1 cellular context compared by ENCODE assay signal in genomic region chr19:7801020-7801570, GRCh38.
A peak's percentile ranks its signal among the peaks of the same experiment; 100 is the strongest.
TF ChIP-seq lines count a peak whose summit lies in the region.

No MANE protein-coding gene starts in this region.

TF ChIP-seq in K562, 482 proteins besides CTCF, POLR2A, EP300 and RAD21 (continues in another document):
- no peak for TF ChIP-seq NEUROD1 (IDR thresholded peaks at IDR 0.05; ENCODE audit: borderline replicate concordance, low read depth, low read length, partially characterized antibody)
- TF ChIP-seq SMARCA5 (IDR thresholded peaks at IDR 0.05) = no peak
- TF ChIP-seq ARID1B (IDR thresholded peaks at IDR 0.05) = peak; percentile 35; the same call in 1 of the 2 replicates
- TF ChIP-seq ZNF274 (IDR thresholded peaks at IDR 0.05; ENCODE audit: borderline replicate concordance, low read depth, low read length) = no peak
- no peak for TF ChIP-seq FOXA1 (IDR thresholded peaks at IDR 0.05; ENCODE audit: borderline replicate concordance)
- TF ChIP-seq BCLAF1 (IDR thresholded peaks at IDR 0.05; ENCODE audit: borderline replicate concordance in 1 of 2, control insufficient read depth in 1 of 2, low read depth in 2 of 2, low read length in 1 of 2) = no peak
- no peak for TF ChIP-seq FOSL1 (tag; conservative IDR thresholded peaks at IDR 0.05)
- no peak for TF ChIP-seq NONO (IDR thresholded peaks at IDR 0.05; ENCODE audit: low read depth in 2 of 2, low read length in 1 of 2)
- TF ChIP-seq MTF1 (CRISPR knock-in tag; IDR thresholded peaks at IDR 0.05; ENCODE audit: borderline replicate concordance) = no peak
- TF ChIP-seq NR1H2 (CRISPR knock-in tag; IDR thresholded peaks at IDR 0.05) = no peak
- TF ChIP-seq YY1 (IDR thresholded peaks at IDR 0.05; ENCODE audit: borderline replicate concordance in 1 of 3, control insufficient read depth in 1 of 3, extremely low read depth in 1 of 3, insufficient read depth in 3 of 3, insufficient read length in 1 of 3, insufficient replicate concordance in 2 of 3, low read depth in 1 of 3, low read length in 2 of 3) = peak in 1 of 3 experiments; percentile 9
- no peak for TF ChIP-seq BCL6 (CRISPR knock-in tag; IDR thresholded peaks at IDR 0.05)
- TF ChIP-seq ZNF589 (CRISPR knock-in tag; IDR thresholded peaks at IDR 0.05; ENCODE audit: low read depth) = no peak
- no peak for TF ChIP-seq ZNF121 (CRISPR knock-in tag; conservative IDR thresholded peaks at IDR 0.05)
- no peak for TF ChIP-seq ETS1 (conservative IDR thresholded peaks at IDR 0.05; ENCODE audit: control insufficient read depth, low read depth, low read length)
- TF ChIP-seq ZBTB12 (CRISPR knock-in tag; IDR thresholded peaks at IDR 0.05) = no peak
- TF ChIP-seq XRCC4 (IDR thresholded peaks at IDR 0.05; ENCODE audit: extremely low read depth, insufficient read depth, insufficient read length) = no peak
- TF ChIP-seq RCOR1 (IDR thresholded peaks at IDR 0.05; ENCODE audit: borderline replicate concordance in 1 of 2, low read depth in 2 of 2, low read length in 2 of 2) = 0 out of 4 replicates have a peak, but pooled peaks of 1 of the 2 experiments have one; percentile 28
- no peak for TF ChIP-seq CGGBP1 (CRISPR knock-in tag; IDR thresholded peaks at IDR 0.05)
- TF ChIP-seq BHLHE40 (IDR thresholded peaks at IDR 0.05; ENCODE audit: low read length) = peak; percentile 93
- no peak for TF ChIP-seq TOE1 (IDR thresholded peaks at IDR 0.05; ENCODE audit: borderline replicate concordance)
- TF ChIP-seq TOE1 (CRISPR knock-in tag; IDR thresholded peaks at IDR 0.05; ENCODE audit: borderline replicate concordance, low read depth) = no peak
- TF ChIP-seq ZFP91 (CRISPR knock-in tag; IDR thresholded peaks at IDR 0.05) = no peak
- TF ChIP-seq CEBPZ (IDR thresholded peaks at IDR 0.05; ENCODE audit: borderline replicate concordance, low read depth, low read length) = no peak
- TF ChIP-seq SOX6 (IDR thresholded peaks at IDR 0.05) = no peak
- TF ChIP-seq CBFA2T3 (IDR thresholded peaks at IDR 0.05) = peak; percentile 78
- TF ChIP-seq TRIM25 (IDR thresholded peaks at IDR 0.05; ENCODE audit: borderline replicate concordance) = no peak
- no peak for TF ChIP-seq SRSF3 (IDR thresholded peaks at IDR 0.05; ENCODE audit: insufficient read depth, low read length)
- TF ChIP-seq ATF7 (IDR thresholded peaks at IDR 0.05) = no peak
- TF ChIP-seq ZNF583 (CRISPR knock-in tag; IDR thresholded peaks at IDR 0.05) = no peak
- TF ChIP-seq ZNF444 (CRISPR knock-in tag; IDR thresholded peaks at IDR 0.05) = no peak
- TF ChIP-seq TFAP4 (CRISPR knock-in tag; IDR thresholded peaks at IDR 0.05; ENCODE audit: borderline replicate concordance) = peak; percentile 80
- TF ChIP-seq BCOR (IDR thresholded peaks at IDR 0.05) = no peak
- TF ChIP-seq SRSF9 (IDR thresholded peaks at IDR 0.05; ENCODE audit: borderline replicate concordance, low read depth, low read length) = no peak
- TF ChIP-seq ZNF639 (CRISPR knock-in tag; conservative IDR thresholded peaks at IDR 0.05 in 1 of 2, IDR thresholded peaks at IDR 0.05 in 1 of 2) = no peak
- no peak for TF ChIP-seq C11orf30 (IDR thresholded peaks at IDR 0.05; ENCODE audit: low read depth)
- TF ChIP-seq NR2C1 (IDR thresholded peaks at IDR 0.05) = peak; percentile 37; the same call in 1 of the 2 replicates
- TF ChIP-seq NR2C1 (tag; IDR thresholded peaks at IDR 0.05) = 0 out of 2 replicates have a peak, but pooled peaks have one; percentile 34
- no peak for TF ChIP-seq ATF4 (CRISPR knock-in tag; IDR thresholded peaks at IDR 0.05)
- TF ChIP-seq TRIM24 (IDR thresholded peaks at IDR 0.05) = peak in 1 of 2 experiments; percentile 33; a peak in 1 of 4 replicates
- no peak for TF ChIP-seq PHTF2 (CRISPR knock-in tag; IDR thresholded peaks at IDR 0.05)
- no peak for TF ChIP-seq ZBTB5 (IDR thresholded peaks at IDR 0.05)
- peak; percentile 66 for TF ChIP-seq CBFA2T2 (conservative IDR thresholded peaks at IDR 0.05)
- no peak for TF ChIP-seq E2F5 (CRISPR knock-in tag; IDR thresholded peaks at IDR 0.05)
